24 cellular contexts compared by ENCODE assay signal in the genomic region with DNA sequence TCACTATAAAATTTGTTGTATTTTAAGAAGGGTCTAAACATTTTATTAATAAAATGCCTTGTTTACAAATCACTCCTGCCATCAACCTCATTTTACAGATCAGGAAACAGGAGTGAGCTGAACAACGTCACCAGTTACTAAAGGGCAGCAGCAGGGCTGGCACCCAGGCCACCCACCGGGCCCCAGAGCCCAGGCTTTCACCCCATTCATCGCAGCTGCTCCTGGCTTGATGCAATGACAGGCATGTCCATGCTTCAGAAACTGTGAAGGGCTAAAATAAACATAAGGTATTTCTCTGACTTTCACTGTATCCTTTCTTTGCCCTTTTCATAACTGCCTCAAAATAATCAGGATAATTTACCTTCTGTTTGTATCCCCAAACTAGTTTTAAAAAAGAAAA. TPM values are rescaled to one million over a fixed set of nuclear protein-coding genes. Genes with fewer than 3 reads are reported as not detected.
DNase-seq lines count a peak whose midpoint lies in the region; ATAC-seq, FAIRE-seq and TF ChIP-seq lines count a peak whose summit lies in the region.
"Had no signal": no experiment of that assay in that cellular context is flagged by ENCODE, and none has a peak within 500 bp of the region (broad histone marks: within the 10 kb centered on the region; RNA-seq: fewer than 3 reads in every experiment).

No MANE protein-coding gene starts in this region.

- no peak overlapping the region for H3T11ph ChIP-seq in H9 (ENCODE audit: low read length)

- no peak overlapping the region for H2BK20ac ChIP-seq in H9 (ENCODE audit: low read depth, low read length, poor library complexity, severe bottlenecking)

- no CpG with 5 or more reads among the region's 3 CpGs for WGBS in H9 (ENCODE audit: extremely low coverage, insufficient read length, low lambda C conversion rate)
- WGBS in small intestine, 3 donors, result 86 to 95% (median 88%) methylated on average over 3 of the region's 3 CpGs

- no peak overlapping the region for H2AFZ ChIP-seq in H9 (ENCODE audit: low read length)

- no peak overlapping the region for H3K9ac ChIP-seq in H9 (ENCODE audit: extremely low read depth, insufficient read length, low read length)
- H3K9ac ChIP-seq: BLaER1 had no signal

- H2BK120ac ChIP-seq in H9 (ENCODE audit: low read depth, low read length, poor library complexity, severe bottlenecking), result no peak overlapping the region

- TF ChIP-seq CTCF in H9 (conservative IDR thresholded peaks at IDR 0.05) (no peak), glutamatergic neuron (IDR thresholded peaks at IDR 0.05; ENCODE audit: partially characterized antibody, unreplicated experiment) (no peak)

- H3K27ac ChIP-seq in H9 (ENCODE audit: insufficient read length, low read depth, low read length) (no peak overlapping the region), small intestine (ENCODE audit: low read depth in 1 of 2, low read length in 1 of 2) (no peak overlapping the region)
- H3K27ac ChIP-seq: 22Rv1, BLaER1, C4-2B had no signal

- no peak overlapping the region for H3K4me3 Mint-ChIP-seq in H9
- no peak overlapping the region for H3K4me3 Mint-ChIP-seq in glutamatergic neuron (ENCODE audit: unreplicated experiment)
- H3K4me3 Mint-ChIP-seq: B cell; CD4-positive, CD25-positive, alpha-beta regulatory T cell; CD8-positive, alpha-beta T cell had no signal

- H3K4ac ChIP-seq in H9 (ENCODE audit: low read depth, low read length), result no peak overlapping the region

- H2BK5ac ChIP-seq in H9 (ENCODE audit: insufficient read length, low read length), result no peak overlapping the region

- H3K36me3 Mint-ChIP-seq in H9 (ENCODE audit: insufficient read depth in 1 of 3, low read depth in 3 of 3) (peaks cover 11 to 16% (median 12%) of the 10 kb centered on the region in 3 experiments), glutamatergic neuron (ENCODE audit: unreplicated experiment) (peaks cover 5% of the 10 kb centered on the region)

- H3K4me1 ChIP-seq in H9 (ENCODE audit: insufficient read depth, low read length) (no peaks in the 10 kb centered on the region), small intestine (ENCODE audit: control insufficient read depth in 2 of 2, insufficient read depth in 1 of 2, low read depth in 1 of 2, low read length in 1 of 2) (no peaks in the 10 kb centered on the region)

- H4K91ac ChIP-seq in H9 (ENCODE audit: insufficient read length, low read depth, low read length), result no peak overlapping the region

- no peak overlapping the region for H3K18ac ChIP-seq in H9 (ENCODE audit: insufficient read length, low read depth, low read length)

- H3K9me3 Mint-ChIP-seq in H9, result peaks cover 0 to 9% of the 10 kb centered on the region in 2 experiments; a peak in 1 of 5 replicates
- H3K9me3 Mint-ChIP-seq in glutamatergic neuron (ENCODE audit: unreplicated experiment), result peaks cover 3% of the 10 kb centered on the region

- H3K56ac ChIP-seq in H9 (ENCODE audit: insufficient read length, low read depth, low read length), result no peak overlapping the region

- H3K4me3 ChIP-seq in small intestine (ENCODE audit: low read depth in 1 of 2, low read length in 2 of 2), result no peak overlapping the region
- H3K4me3 ChIP-seq: BLaER1, GM12878 had no signal

- ATAC-seq in GM18909 (IDR thresholded peaks at IDR 0.05; ENCODE audit: poor library complexity, unreplicated experiment), result no peak
- ATAC-seq: CD8-positive, alpha-beta T cell; GM12878 had no signal

- H3K23ac ChIP-seq in H9 (ENCODE audit: insufficient read length, low read depth, low read length), result no peak overlapping the region

- H3K79me2 ChIP-seq in H9 (ENCODE audit: insufficient read depth, low read length), result peaks cover 2% of the 10 kb centered on the region; the same call in 1 of the 2 replicates

- peaks cover 10% of the 10 kb centered on the region for H3K79me1 ChIP-seq in H9 (ENCODE audit: insufficient read depth, low read depth, low read length, poor library complexity, severe bottlenecking)

- peak in 2 of 3 experiments; percentile 16 to 35 for DNase-seq in NCI-H1417 (lab: John Stamatoyannopoulos, UW)
- DNase-seq in NCI-H1417 treated with DMSO at 0.1 percent for 48 hours (lab: John Stamatoyannopoulos, UW), result no peak
- no peak for DNase-seq in H9
- DNase-seq in NCI-H69 (lab: John Stamatoyannopoulos, UW), result peak; percentile 68
- no peak for DNase-seq in glutamatergic neuron
- no peak for DNase-seq in small intestine
- DNase-seq in COR-L47 (lab: John Stamatoyannopoulos, UW), result no peak
- DNase-seq: CD4-positive, CD25-positive, alpha-beta regulatory T cell; CD8-positive, alpha-beta T cell; DMS 273 treated with DMSO at 0.1 percent for 48 hours; DMS79; EL; GDM1; GOT3; HCEC 1CT had no signal

- no peak overlapping the region for H4K5ac ChIP-seq in H9 (ENCODE audit: insufficient read length, low read depth, low read length)

- no peak for FAIRE-seq in small intestine (lab: Jason Lieb, UNC)
- FAIRE-seq: A204.1, D721Med, GM12878, H54 had no signal

- no peaks in the 10 kb centered on the region for H3K27me3 Mint-ChIP-seq in H9 (ENCODE audit: low read depth)
- H3K27me3 Mint-ChIP-seq in glutamatergic neuron (ENCODE audit: unreplicated experiment), result no peaks in the 10 kb centered on the region
- H3K27me3 Mint-ChIP-seq: B cell; CD4-positive, CD25-positive, alpha-beta regulatory T cell had no signal

- H4K8ac ChIP-seq in H9 (replicated peaks; ENCODE audit: insufficient read length, low read depth, low read length), result no peak overlapping the region

- no peak overlapping the region for H2BK15ac ChIP-seq in H9 (ENCODE audit: low read depth, low read length)

- no peaks in the 10 kb centered on the region for H3K9me3 ChIP-seq in H9 (ENCODE audit: control insufficient read depth, low read depth, low read length)
- H3K9me3 ChIP-seq in small intestine (ENCODE audit: control insufficient read depth, low read depth), result no peaks in the 10 kb centered on the region

- no peaks in the 10 kb centered on the region for H4K20me1 ChIP-seq in H9 (ENCODE audit: control insufficient read depth, insufficient read depth, insufficient read length)

- no peak overlapping the region for H2BK12ac ChIP-seq in H9 (ENCODE audit: insufficient read length, low read depth, low read length)

- H3K4me2 ChIP-seq in H9 (ENCODE audit: insufficient read depth, insufficient read length, low read length), result no peak overlapping the region
- H3K4me2 ChIP-seq: BLaER1 had no signal

- no peak overlapping the region for H3K14ac ChIP-seq in H9 (ENCODE audit: insufficient read depth, low read length)

- no peak overlapping the region for H2AK5ac ChIP-seq in H9 (ENCODE audit: insufficient read length, low read length)

- no peaks in the 10 kb centered on the region for H3K23me2 ChIP-seq in H9 (ENCODE audit: insufficient read length, low read depth, low read length, poor library complexity, severe bottlenecking)

- peaks cover 10 to 19% of the 10 kb centered on the region in 2 experiments; a peak in 3 of 4 replicates for H3K4me1 Mint-ChIP-seq in H9
- peaks cover 37% of the 10 kb centered on the region for H3K4me1 Mint-ChIP-seq in glutamatergic neuron (ENCODE audit: low read depth, unreplicated experiment)
- H3K4me1 Mint-ChIP-seq: B cell had no signal

- no peaks in the 10 kb centered on the region for H3K36me3 ChIP-seq in small intestine (ENCODE audit: control insufficient read depth in 2 of 2, insufficient read depth in 2 of 2, low read length in 2 of 2)

- H3K27me3 ChIP-seq in H9 (ENCODE audit: insufficient read depth, low read length), result no peaks in the 10 kb centered on the region
- H3K27me3 ChIP-seq in small intestine (ENCODE audit: control insufficient read depth in 2 of 2, insufficient read depth in 2 of 2, low read length in 2 of 2), result no peaks in the 10 kb centered on the region
- H3K27me3 ChIP-seq: BLaER1 had no signal

- H3K27ac Mint-ChIP-seq in H9, result peak overlapping the region in 2 of 3 experiments; percentile 52 to 80; a peak in 1 of 7 replicates
- H3K27ac Mint-ChIP-seq in glutamatergic neuron (ENCODE audit: unreplicated experiment), result peak overlapping the region; percentile 43
- H3K27ac Mint-ChIP-seq: B cell; CD4-positive, CD25-positive, alpha-beta regulatory T cell; CD8-positive, alpha-beta T cell had no signal

RNA-seq across cellular contexts. Expression of a gene that starts 18.1 kb away (rescaled TPM):
- total RNA-seq in H9 (2021) (33.5 and 34.8 TPM in 2 replicates), glutamatergic neuron (ENCODE audit: unreplicated experiment) (45.0 TPM)
- polyA plus RNA-seq in small intestine, result 10 to 100 TPM; 11.0 to 17.8 (median 11.1) TPM

Comparison
In these comparisons a context has a peak if more than half of its experiments do, and no peak if none do; other contexts are left out.
1. DNase-seq: peak in NCI-H1417 (2 of 3) and NCI-H69 (single experiment); none in NCI-H1417 treated with DMSO at 0.1 percent for 48 hours (single experiment), H9 (single experiment), glutamatergic neuron (single experiment), small intestine (single experiment) and COR-L47 (single experiment).